Comparison of ENCODE assay signal across 1 cellular context in genomic region chr22:36026741-36027140, GRCh38.
TF ChIP-seq lines count a peak whose summit lies in the region.

No MANE protein-coding gene starts in this region.

TF ChIP-seq in K562, 482 proteins besides CTCF, POLR2A, EP300 and RAD21 (continued from another document):
- TF ChIP-seq E4F1 (CRISPR knock-in tag; IDR thresholded peaks at IDR 0.05; ENCODE audit: borderline replicate concordance) (no peak), AFF4 (CRISPR knock-in tag; IDR thresholded peaks at IDR 0.05) (no peak), RBFOX2 (IDR thresholded peaks at IDR 0.05; ENCODE audit: low read depth, low read length) (no peak), TCFL5 (CRISPR knock-in tag; conservative IDR thresholded peaks at IDR 0.05) (no peak), E2F3 (CRISPR knock-in tag; IDR thresholded peaks at IDR 0.05) (no peak), NFE2L1 (tag; IDR thresholded peaks at IDR 0.05; ENCODE audit: borderline replicate concordance, low read depth) (no peak), ZNF695 (CRISPR knock-in tag; IDR thresholded peaks at IDR 0.05) (no peak), MYC (IDR thresholded peaks at IDR 0.05; ENCODE audit: low read depth, low read length) (no peak), MYC (CRISPR knock-in tag; IDR thresholded peaks at IDR 0.05; ENCODE audit: borderline replicate concordance, low read depth) (no peak), SETDB1 (IDR thresholded peaks at IDR 0.05; ENCODE audit: low read length) (no peak), ZNF778 (CRISPR knock-in tag; IDR thresholded peaks at IDR 0.05) (no peak), U2AF1 (optimal IDR thresholded peaks at IDR 0.05; ENCODE audit: low read depth, low read length) (no peak)
- TF ChIP-seq, protein P1, sequence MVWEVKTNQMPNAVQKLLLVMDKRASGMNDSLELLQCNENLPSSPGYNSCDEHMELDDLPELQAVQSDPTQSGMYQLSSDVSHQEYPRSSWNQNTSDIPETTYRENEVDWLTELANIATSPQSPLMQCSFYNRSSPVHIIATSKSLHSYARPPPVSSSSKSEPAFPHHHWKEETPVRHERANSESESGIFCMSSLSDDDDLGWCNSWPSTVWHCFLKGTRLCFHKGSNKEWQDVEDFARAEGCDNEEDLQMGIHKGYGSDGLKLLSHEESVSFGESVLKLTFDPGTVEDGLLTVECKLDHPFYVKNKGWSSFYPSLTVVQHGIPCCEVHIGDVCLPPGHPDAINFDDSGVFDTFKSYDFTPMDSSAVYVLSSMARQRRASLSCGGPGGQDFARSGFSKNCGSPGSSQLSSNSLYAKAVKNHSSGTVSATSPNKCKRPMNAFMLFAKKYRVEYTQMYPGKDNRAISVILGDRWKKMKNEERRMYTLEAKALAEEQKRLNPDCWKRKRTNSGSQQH (CRISPR knock-in tag; IDR thresholded peaks at IDR 0.05), result no peak
- TF ChIP-seq, protein P2, sequence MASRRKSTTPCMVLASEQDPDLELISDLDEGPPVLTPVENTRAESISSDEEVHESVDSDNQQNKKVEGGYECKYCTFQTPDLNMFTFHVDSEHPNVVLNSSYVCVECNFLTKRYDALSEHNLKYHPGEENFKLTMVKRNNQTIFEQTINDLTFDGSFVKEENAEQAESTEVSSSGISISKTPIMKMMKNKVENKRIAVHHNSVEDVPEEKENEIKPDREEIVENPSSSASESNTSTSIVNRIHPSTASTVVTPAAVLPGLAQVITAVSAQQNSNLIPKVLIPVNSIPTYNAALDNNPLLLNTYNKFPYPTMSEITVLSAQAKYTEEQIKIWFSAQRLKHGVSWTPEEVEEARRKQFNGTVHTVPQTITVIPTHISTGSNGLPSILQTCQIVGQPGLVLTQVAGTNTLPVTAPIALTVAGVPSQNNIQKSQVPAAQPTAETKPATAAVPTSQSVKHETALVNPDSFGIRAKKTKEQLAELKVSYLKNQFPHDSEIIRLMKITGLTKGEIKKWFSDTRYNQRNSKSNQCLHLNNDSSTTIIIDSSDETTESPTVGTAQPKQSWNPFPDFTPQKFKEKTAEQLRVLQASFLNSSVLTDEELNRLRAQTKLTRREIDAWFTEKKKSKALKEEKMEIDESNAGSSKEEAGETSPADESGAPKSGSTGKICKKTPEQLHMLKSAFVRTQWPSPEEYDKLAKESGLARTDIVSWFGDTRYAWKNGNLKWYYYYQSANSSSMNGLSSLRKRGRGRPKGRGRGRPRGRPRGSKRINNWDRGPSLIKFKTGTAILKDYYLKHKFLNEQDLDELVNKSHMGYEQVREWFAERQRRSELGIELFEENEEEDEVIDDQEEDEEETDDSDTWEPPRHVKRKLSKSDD (conservative IDR thresholded peaks at IDR 0.05; ENCODE audit: low read length), result no peak
- TF ChIP-seq, protein P3, sequence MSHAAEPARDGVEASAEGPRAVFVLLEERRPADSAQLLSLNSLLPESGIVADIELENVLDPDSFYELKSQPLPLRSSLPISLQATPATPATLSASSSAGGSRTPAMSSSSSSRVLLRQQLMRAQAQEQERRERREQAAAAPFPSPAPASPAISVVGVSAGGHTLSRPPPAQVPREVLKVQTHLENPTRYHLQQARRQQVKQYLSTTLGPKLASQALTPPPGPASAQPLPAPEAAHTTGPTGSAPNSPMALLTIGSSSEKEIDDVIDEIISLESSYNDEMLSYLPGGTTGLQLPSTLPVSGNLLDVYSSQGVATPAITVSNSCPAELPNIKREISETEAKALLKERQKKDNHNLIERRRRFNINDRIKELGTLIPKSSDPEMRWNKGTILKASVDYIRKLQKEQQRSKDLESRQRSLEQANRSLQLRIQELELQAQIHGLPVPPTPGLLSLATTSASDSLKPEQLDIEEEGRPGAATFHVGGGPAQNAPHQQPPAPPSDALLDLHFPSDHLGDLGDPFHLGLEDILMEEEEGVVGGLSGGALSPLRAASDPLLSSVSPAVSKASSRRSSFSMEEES (CRISPR knock-in tag; IDR thresholded peaks at IDR 0.05), result no peak
